ENCODE assay signal across 22 cellular contexts in genomic region chr5:59917121-59917520, GRCh38. TPM values are rescaled to one million over a fixed set of nuclear protein-coding genes. Genes with fewer than 3 reads are reported as not detected.
A peak's percentile ranks its signal among the peaks of the same experiment; 100 is the strongest.
DNase-seq lines count a peak whose midpoint lies in the region; ATAC-seq, FAIRE-seq and TF ChIP-seq lines count a peak whose summit lies in the region.
"Had no signal": no experiment of that assay in that cellular context is flagged by ENCODE, and none has a peak within 500 bp of the region (broad histone marks: within the 10 kb centered on the region; RNA-seq: fewer than 3 reads in every experiment).

No MANE protein-coding gene starts in this region.

- ATAC-seq in HG02588 (IDR thresholded peaks at IDR 0.05; ENCODE audit: unreplicated experiment) (no peak), HG02884 (IDR thresholded peaks at IDR 0.05; ENCODE audit: unreplicated experiment) (no peak), GM18517 (IDR thresholded peaks at IDR 0.05; ENCODE audit: unreplicated experiment) (no peak)
- ATAC-seq: PC-3, Right ventricle myocardium inferior had no signal

- TF ChIP-seq CTCF in D721Med (IDR thresholded peaks at IDR 0.05; ENCODE audit: insufficient read depth, missing control alignments) (no peak), bronchial epithelial cell (IDR thresholded peaks at IDR 0.05; ENCODE audit: insufficient read depth, low read length, severe bottlenecking) (no peak)

- H3K4me1 Mint-ChIP-seq in immature natural killer cell, result no peaks in the 10 kb centered on the region
- H3K4me1 Mint-ChIP-seq: CD8-positive, alpha-beta memory T cell had no signal

- no peak for DNase-seq in D721Med (ENCODE audit: insufficient read length, low spot score)
- DNase-seq in MV-4-11 (lab: John Stamatoyannopoulos, UW), result peak; percentile 10
- peak; percentile 1 for DNase-seq in bronchial epithelial cell (ENCODE audit: low read depth)
- peak; percentile 4 for DNase-seq in kidney tubule cell (ENCODE audit: low spot score)
- no peak for DNase-seq in immature natural killer cell
- DNase-seq: CD8-positive, alpha-beta memory T cell; DND-41; GF-D8; MM.1S; NCI-H1436; NCI-H2029; NCI-H2171; NCI-H446; PC-3 had no signal

- no peak overlapping the region for H3K4me3 Mint-ChIP-seq in immature natural killer cell
- H3K4me3 Mint-ChIP-seq: CD8-positive, alpha-beta memory T cell had no signal

- H3K27ac Mint-ChIP-seq in immature natural killer cell, result no peak overlapping the region
- H3K27ac Mint-ChIP-seq: CD8-positive, alpha-beta memory T cell had no signal

- H3K4me3 ChIP-seq in bronchial epithelial cell (ENCODE audit: low read depth, low read length), result no peak overlapping the region
- H3K4me3 ChIP-seq: BLaER1 treated with 17β-estradiol and CSF1 and Interleukin-3, amounts not matched to agents 10 nM and 100 nM; SK-N-MC had no signal

- peaks cover 0 to 3% (median 1%) of the 10 kb centered on the region in 3 donors for H3K27me3 Mint-ChIP-seq in immature natural killer cell (ENCODE audit: low read depth in 3 of 3)
- H3K27me3 Mint-ChIP-seq: CD8-positive, alpha-beta memory T cell had no signal

- H3K9me3 Mint-ChIP-seq in immature natural killer cell, result peaks cover 0 to 7% (median 0%) of the 10 kb centered on the region in 6 donors

- H3K36me3 Mint-ChIP-seq in immature natural killer cell, result no peaks in the 10 kb centered on the region

- no peaks in the 10 kb centered on the region for H3K36me3 ChIP-seq in bronchial epithelial cell (ENCODE audit: control insufficient read depth, insufficient read depth, low read length)
- H3K36me3 ChIP-seq: BLaER1 treated with 17β-estradiol and CSF1 and Interleukin-3, amounts not matched to agents 10 nM and 100 nM had no signal

- no peaks in the 10 kb centered on the region for H3K27me3 ChIP-seq in bronchial epithelial cell (ENCODE audit: control insufficient read depth, insufficient read depth, low read length)
- H3K27me3 ChIP-seq: BLaER1 treated with 17β-estradiol and CSF1 and Interleukin-3, amounts not matched to agents 10 nM and 100 nM had no signal

- FAIRE-seq in D721Med (lab: Jason Lieb, UNC) (peak; percentile 58), bronchial epithelial cell (lab: Jason Lieb, UNC) (no peak)
- FAIRE-seq: GM12892, H1 had no signal

RNA-seq across cellular contexts. Expression of gene PDE4D, which starts 23.6 kb away (rescaled TPM):
- 5.6 and 6.8 TPM in 2 replicates for total RNA-seq in bronchial epithelial cell
- 10 to 100 TPM; 10.7 to 15.4 (median 12.6) TPM for polyA plus RNA-seq in immature natural killer cell

Comparison
In these comparisons a context has a peak if more than half of its experiments do, and no peak if none do; other contexts are left out.
1. DNase-seq: peak in MV-4-11 (single experiment), bronchial epithelial cell (single experiment) and kidney tubule cell (single experiment); none in D721Med (single experiment) and immature natural killer cell (0 of 3).